Comparison of ENCODE assay signal across 8 cellular contexts in genomic region chr17:57257213-57257873, GRCh38. TPM values are rescaled to one million over a fixed set of nuclear protein-coding genes. Genes with fewer than 3 reads are reported as not detected.
DNase-seq lines count a peak whose midpoint lies in the region; ATAC-seq, FAIRE-seq and TF ChIP-seq lines count a peak whose summit lies in the region.

No MANE protein-coding gene starts in this region.

- TF ChIP-seq CTCF in Calu3 (IDR thresholded peaks at IDR 0.05; ENCODE audit: unreplicated experiment) (no peak), LNCaP clone FGC (IDR thresholded peaks at IDR 0.05; ENCODE audit: control insufficient read depth, extremely low read depth, insufficient read depth) (no peak), adrenal gland (IDR thresholded peaks at IDR 0.05) (no peak), HepG2 (CRISPR knock-in tag; IDR thresholded peaks at IDR 0.05) (no peak), thyroid gland (IDR thresholded peaks at IDR 0.05) (no peak)

- H3K36me3 ChIP-seq in adrenal gland (replicated peaks in 1 of 2) = peaks cover 0 to 8% of the 10 kb centered on the region in 2 donors
- H3K36me3 ChIP-seq in HepG2 (replicated peaks in 1 of 2; ENCODE audit: control insufficient read depth in 1 of 2, insufficient read depth in 2 of 2, low read length in 2 of 2) = peaks cover 4 to 25% of the 10 kb centered on the region in 2 experiments; a peak in 4 of 5 replicates
- peaks cover 0 to 4% of the 10 kb centered on the region in 2 donors for H3K36me3 ChIP-seq in thyroid gland

- FAIRE-seq in HepG2 (lab: Jason Lieb, UNC) = no peak

- POLR2A ChIA-PET in HepG2 (lab: Yijun Ruan, JAX) = interaction anchor here (0.6 to 2.7 kb wide), 14 partner anchors 10 to 304 kb away, joined by 3 to 20 read pairs (median 4); no protein-coding TSS in a partner anchor

- peak overlapping the region; percentile 77 for H3K4me3 Mint-ChIP-seq in Calu3 (ENCODE audit: low read depth, unreplicated experiment)

- no peaks in the 10 kb centered on the region for H3K9me3 ChIP-seq in adrenal gland (replicated peaks in 1 of 3)
- no peaks in the 10 kb centered on the region for H3K9me3 ChIP-seq in HepG2 (ENCODE audit: low read length)
- H3K9me3 ChIP-seq in thyroid gland = no peaks in the 10 kb centered on the region

- peaks cover 11% of the 10 kb centered on the region for H3K4me1 Mint-ChIP-seq in Calu3 (ENCODE audit: low read depth, unreplicated experiment)

- no peak for TF ChIP-seq RAD21 in HepG2 (CRISPR knock-in tag; IDR thresholded peaks at IDR 0.05)

- WGBS in adrenal gland, 4 donors = 0 to 1% (median 0%) methylated on average over 18 of the region's 18 CpGs
- under 1% methylated on average over 18 of the region's 18 CpGs for WGBS in HepG2 (ENCODE audit: low lambda C conversion rate)
- WGBS in thyroid gland, 2 donors = 1% methylated on average over 18 of the region's 18 CpGs

- no peak for ATAC-seq in HepG2
- ATAC-seq in HG03469 (IDR thresholded peaks at IDR 0.05; ENCODE audit: unreplicated experiment) = no peak

- TF ChIP-seq EP300 in HepG2 (IDR thresholded peaks at IDR 0.05; ENCODE audit: low read depth in 2 of 2, low read length in 2 of 2) (no peak), HepG2 (CRISPR knock-in tag; IDR thresholded peaks at IDR 0.05; ENCODE audit: borderline replicate concordance) (no peak)

- H2AFZ ChIP-seq in HepG2 (ENCODE audit: low read length) = no peak overlapping the region

- DNase-seq in Calu3 (no peak), LNCaP clone FGC (ENCODE audit: low read depth) (no peak), adrenal gland (peak in 1 of 7 donors; percentile 44), HepG2 (ENCODE audit: low spot score) (no peak), thyroid gland (peak in 1 of 2 donors; percentile 36), GM19240 (ENCODE audit: insufficient read length, low spot score) (no peak), NCI-H128 (lab: John Stamatoyannopoulos, UW; ENCODE audit: unreplicated experiment) (no peak)

- no peak for TF ChIP-seq POLR2A in adrenal gland (IDR thresholded peaks at IDR 0.05)
- TF ChIP-seq POLR2A in HepG2 (IDR thresholded peaks at IDR 0.05; ENCODE audit: insufficient read depth in 1 of 2, low read depth in 2 of 2, low read length in 2 of 2) = no peak
- TF ChIP-seq POLR2A in thyroid gland (IDR thresholded peaks at IDR 0.05) = no peak

- no peaks in the 10 kb centered on the region for H4K20me1 ChIP-seq in HepG2 (ENCODE audit: insufficient read depth, low read length)

- H3K27me3 Mint-ChIP-seq in Calu3 (ENCODE audit: unreplicated experiment) = no peaks in the 10 kb centered on the region

- intact Hi-C loops in Calu3 (cut with micrococcal nuclease; ENCODE audit: unreplicated experiment) (loop anchor here (5.0 kb wide), 1 partner anchor 100 kb away; no protein-coding TSS in a partner anchor), adrenal gland (cut with DNase I) (no loop called here), HepG2 (cut with micrococcal nuclease; ENCODE audit: unreplicated experiment) (no loop called here), thyroid gland (cut with DNase I) (no loop called here)

- H3K4me3 ChIP-seq in LNCaP clone FGC (ENCODE audit: low read depth, low read length) = peak overlapping the region; percentile 70
- H3K4me3 ChIP-seq in adrenal gland = peak overlapping the region; percentile 5 to 86 (median 74)
- H3K4me3 ChIP-seq in HepG2 (replicated peaks in 1 of 3; ENCODE audit: insufficient read depth in 1 of 3, low read depth in 2 of 3, low read length in 3 of 3) = peak overlapping the region; percentile 75 to 95 (median 79)
- peak overlapping the region; percentile 37 to 94 (median 66) for H3K4me3 ChIP-seq in thyroid gland (replicated peaks in 1 of 3)

- CTCF ChIA-PET in Calu3 (lab: Charles Lee) = interaction anchor here (0.6 to 0.7 kb wide), 2 partner anchors 78 to 723 kb away, joined by 3 to 4 read pairs; no protein-coding TSS in a partner anchor
- CTCF ChIA-PET in HepG2 (lab: Yijun Ruan, JAX; ENCODE audit: low intra/inter-chr PET ratio, low total read pairs) = no interaction called here

- peaks cover 51% of the 10 kb centered on the region for H3K79me2 ChIP-seq in HepG2 (ENCODE audit: insufficient read depth, low read length)

- peak overlapping the region; percentile 79 for H3K9ac ChIP-seq in HepG2 (ENCODE audit: insufficient read depth, low read depth, low read length)

- H3K4me1 ChIP-seq in adrenal gland (replicated peaks in 1 of 2) (peaks cover 9 to 45% of the 10 kb centered on the region in 2 donors), HepG2 (ENCODE audit: insufficient read depth, low read length) (peaks cover 67% of the 10 kb centered on the region), thyroid gland (peaks cover 22 to 29% of the 10 kb centered on the region in 2 donors)

- no peaks in the 10 kb centered on the region for H3K27me3 ChIP-seq in adrenal gland
- no peaks in the 10 kb centered on the region for H3K27me3 ChIP-seq in HepG2 (ENCODE audit: control insufficient read depth in 1 of 2, insufficient read depth in 2 of 2, low read length in 2 of 2)
- H3K27me3 ChIP-seq in thyroid gland = no peaks in the 10 kb centered on the region

- peak overlapping the region; percentile 73 for H3K27ac Mint-ChIP-seq in Calu3 (ENCODE audit: unreplicated experiment)

- H3K27ac ChIP-seq in adrenal gland = peak overlapping the region; percentile 62 to 100 (median 99)
- H3K27ac ChIP-seq in HepG2 (ENCODE audit: extremely low read length, insufficient read depth, low read length) = peak overlapping the region; percentile 63
- H3K27ac ChIP-seq in thyroid gland = peak overlapping the region in 2 of 3 donors; percentile 95 to 99

- in situ Hi-C loops in HepG2 (cut with HindIII; ENCODE audit: extremely low pct_ligation_motif_present, low pct_unique_long_range_greater_than_20kb) = no loop called here

- no peaks in the 10 kb centered on the region for H3K9me3 Mint-ChIP-seq in Calu3 (ENCODE audit: low read depth, unreplicated experiment)

- peaks cover 30% of the 10 kb centered on the region for H3K36me3 Mint-ChIP-seq in Calu3 (ENCODE audit: insufficient read depth, unreplicated experiment)

- BruUV-seq in Calu3 (replicated peaks; lab: Mats Ljungman, UMichigan) (TSS peak; percentile 38), HepG2 (replicated peaks; lab: Mats Ljungman, UMichigan) (no TSS peak)

- H3K4me2 ChIP-seq in HepG2 (ENCODE audit: low read depth, low read length) = peak overlapping the region; percentile 94

TF ChIP-seq in HepG2, 621 proteins besides CTCF, POLR2A, EP300 and RAD21 (continues in another document):
- TF ChIP-seq ZNF770 (CRISPR knock-in tag; IDR thresholded peaks at IDR 0.05) (no peak), ZBTB25 (CRISPR knock-in tag; IDR thresholded peaks at IDR 0.05) (no peak)

RNA-seq across cellular contexts. Expression of gene MSI2, which starts 1.0 kb away (rescaled TPM):
- total RNA-seq in Calu3 (2022) = 66.4 and 69.5 TPM in 2 replicates
- total RNA-seq in adrenal gland = 100 to 1,000 TPM in 6 of 8 donors, 10 to 100 TPM in 2; 62.6 to 411 (median 170) TPM
- 100 to 1,000 TPM in 1 of 3 donors, 10 to 100 TPM in 2; 32.6 to 360 (median 36.7) TPM for polyA plus RNA-seq in adrenal gland
- total RNA-seq in HepG2 (2016; rRNA removed; fragmentation: Illumina TruSeq; extraction: Trizol) = 68.1 and 78.4 TPM in 2 replicates
- 20.7 and 27.5 TPM in 2 replicates for total RNA-seq in HepG2 (2016; cell fraction: cytosol; rRNA removed; fragmentation: Illumina TruSeq; extraction: Trizol; ENCODE audit: low read depth)
- total RNA-seq in HepG2 (2016; cell fraction: insoluble cytoplasmic fraction; rRNA removed; fragmentation: Illumina TruSeq; extraction: Trizol) = 63.6 and 75.1 TPM in 2 replicates
- 46.0 and 48.0 TPM in 2 replicates for total RNA-seq in HepG2 (2016; cell fraction: membrane; rRNA removed; fragmentation: Illumina TruSeq; extraction: Trizol)
- total RNA-seq in HepG2 (2016; cell fraction: nucleus; rRNA removed; fragmentation: Illumina TruSeq; extraction: Trizol) = 99.8 and 106 TPM in 2 replicates
- polyA plus RNA-seq in HepG2 (2011; rRNA removed) = 71.5 and 77.5 TPM in 2 replicates
- polyA plus RNA-seq in HepG2 (2011; cell fraction: cytosol; rRNA removed) = 46.4 and 63.8 TPM in 2 replicates
- 160 and 214 TPM in 2 replicates for polyA plus RNA-seq in HepG2 (2011; cell fraction: nucleus; rRNA removed)
- 58.9 and 61.5 TPM in 2 replicates for polyA plus RNA-seq in HepG2 (2012)
- 44.4 and 51.3 TPM in 2 replicates for polyA plus RNA-seq in HepG2 (2016; cell fraction: cytosol; fragmentation: Illumina TruSeq; extraction: Trizol; ENCODE audit: low read depth)
- polyA plus RNA-seq in HepG2 (2016; cell fraction: insoluble cytoplasmic fraction; fragmentation: Illumina TruSeq; extraction: Trizol; ENCODE audit: low read depth) = 65.9 and 71.3 TPM in 2 replicates
- polyA plus RNA-seq in HepG2 (2016; cell fraction: membrane; fragmentation: Illumina TruSeq; extraction: Trizol; ENCODE audit: low read depth) = 51.0 and 55.4 TPM in 2 replicates
- 80.0 and 84.1 TPM in 2 replicates for polyA plus RNA-seq in HepG2 (2016; cell fraction: nucleus; fragmentation: Illumina TruSeq; extraction: Trizol; ENCODE audit: insufficient read depth, low read depth)
- 123 and 154 TPM in 2 replicates for polyA minus RNA-seq in HepG2 (2011; rRNA and poly(A)+ RNA removed; ENCODE audit: low replicate concordance)
- 38.9 and 41.5 TPM in 2 replicates for polyA minus RNA-seq in HepG2 (2011; cell fraction: cytosol; rRNA and poly(A)+ RNA removed)
- 157 and 171 TPM in 2 replicates for polyA minus RNA-seq in HepG2 (2011; cell fraction: nucleus; rRNA and poly(A)+ RNA removed)
- total RNA-seq in thyroid gland = 100 to 1,000 TPM in 1 of 4 donors, 10 to 100 TPM in 3; 60.7 to 101 (median 70.9) TPM
